10 cellular contexts compared by ENCODE assay signal in genomic region chrX:122113896-122114295, GRCh38.
"Had no signal": no experiment of that assay in that cellular context is flagged by ENCODE, and none has a peak within 500 bp of the region (broad histone marks: within the 10 kb centered on the region; RNA-seq: fewer than 3 reads in every experiment).

No MANE protein-coding gene starts in this region.

- H3K4me1 Mint-ChIP-seq: IgD-negative memory B cell had no signal

- ATAC-seq: HCT116, HepG2 had no signal

- H3K4me1 ChIP-seq: HAP-1 had no signal

- DNase-seq: GM23248, GOT3, H7, KBM-7 had no signal

- H3K36me3 ChIP-seq: HAP-1 had no signal

- H3K9ac ChIP-seq: GM23248, KMS-11 had no signal

- H3K4me3 Mint-ChIP-seq: IgD-negative memory B cell had no signal

- H3K27ac ChIP-seq: GM23248, HL-60, KMS-11 had no signal

- H3K4me2 ChIP-seq: KMS-11 had no signal

- H3K4me3 ChIP-seq: GM23248, HAP-1 had no signal

- H3K27me3 Mint-ChIP-seq: IgD-negative memory B cell had no signal

- H3K9me3 ChIP-seq: HAP-1 had no signal

- H3K36me3 Mint-ChIP-seq: IgD-negative memory B cell had no signal
